34 cellular contexts compared by ENCODE assay signal in genomic region chr12:81253360-81253759, GRCh38.
"Had no signal": no experiment of that assay in that cellular context is flagged by ENCODE, and none has a peak within 500 bp of the region (broad histone marks: within the 10 kb centered on the region; RNA-seq: fewer than 3 reads in every experiment).

No MANE protein-coding gene starts in this region.

- H3K9me3 Mint-ChIP-seq: activated CD4-positive, alpha-beta T cell treated with anti-CD3 and anti-CD28 coated beads, Interleukin-2, amount 10 ng/mL, durations not matched to agents 24 days and 14 days; T-helper 1 cell treated with Interleukin-12 subunit alpha and Interleukin-12 subunit beta and Interleukin-4 antibody, amounts not matched to agents 30 μg/mL and 1 μg/mL, for 36 hours; T-helper 2 cell treated with Interferon-gamma antibody and Interleukin-4, amounts not matched to agents 5 μg/mL and 100 μg/mL, for 36 hours had no signal

- H3K27ac ChIP-seq: adrenal gland, body of pancreas, brain microvascular endothelial cell, breast epithelium, VCaP had no signal

- H3K4me3 Mint-ChIP-seq: activated CD4-positive, alpha-beta memory T cell treated with anti-CD3 and anti-CD28 coated beads for 36 hours; activated CD4-positive, alpha-beta T cell treated with anti-CD3 and anti-CD28 coated beads, Interleukin-2, amount 10 ng/mL, durations not matched to agents 24 days and 14 days; activated CD8-positive, alpha-beta T cell treated with anti-CD3 and anti-CD28 coated beads for 36 hours; activated naive CD4-positive, alpha-beta T cell treated with anti-CD3 and anti-CD28 coated beads for 36 hours; activated naive CD8-positive, alpha-beta T cell treated with anti-CD3 and anti-CD28 coated beads for 36 hours; activated T-cell treated with anti-CD3 and anti-CD28 coated beads, Interleukin-2, amount 50 U/mL, for 24 hours; T-helper 1 cell treated with Interleukin-12 subunit alpha and Interleukin-12 subunit beta and Interleukin-4 antibody, amounts not matched to agents 30 μg/mL and 1 μg/mL, for 36 hours; T-helper 2 cell treated with Interferon-gamma antibody and Interleukin-4, amounts not matched to agents 5 μg/mL and 100 μg/mL, for 36 hours had no signal

- H3K27me3 Mint-ChIP-seq: activated CD4-positive, alpha-beta memory T cell treated with anti-CD3 and anti-CD28 coated beads for 36 hours; activated CD4-positive, alpha-beta T cell treated with anti-CD3 and anti-CD28 coated beads, Interleukin-2, amount 10 ng/mL, durations not matched to agents 24 days and 14 days; activated CD8-positive, alpha-beta T cell treated with anti-CD3 and anti-CD28 coated beads for 36 hours; activated naive CD8-positive, alpha-beta T cell treated with anti-CD3 and anti-CD28 coated beads for 36 hours; activated T-cell treated with anti-CD3 and anti-CD28 coated beads, Interleukin-2, amount 50 U/mL, for 24 hours had no signal

- H3K36me3 Mint-ChIP-seq: activated CD4-positive, alpha-beta memory T cell treated with anti-CD3 and anti-CD28 coated beads for 36 hours; activated naive CD4-positive, alpha-beta T cell treated with anti-CD3 and anti-CD28 coated beads, Interleukin-2, amount 50 U/mL, for 72 hours; activated naive CD8-positive, alpha-beta T cell treated with anti-CD3 and anti-CD28 coated beads for 36 hours had no signal

- H3K27ac Mint-ChIP-seq: activated CD4-positive, alpha-beta memory T cell treated with anti-CD3 and anti-CD28 coated beads for 36 hours; activated CD4-positive, alpha-beta T cell treated with anti-CD3 and anti-CD28 coated beads, Interleukin-2, amount 10 ng/mL, durations not matched to agents 24 days and 14 days; activated CD8-positive, alpha-beta T cell treated with anti-CD3 and anti-CD28 coated beads for 36 hours; activated naive CD4-positive, alpha-beta T cell treated with anti-CD3 and anti-CD28 coated beads for 36 hours; activated naive CD4-positive, alpha-beta T cell treated with anti-CD3 and anti-CD28 coated beads, Interleukin-2, amount 50 U/mL, for 72 hours; activated naive CD8-positive, alpha-beta T cell treated with anti-CD3 and anti-CD28 coated beads for 36 hours; activated T-cell treated with anti-CD3 and anti-CD28 coated beads, Interleukin-2, amount 50 U/mL, for 24 hours; T-helper 1 cell treated with Interleukin-12 subunit alpha and Interleukin-12 subunit beta and Interleukin-4 antibody, amounts not matched to agents 30 μg/mL and 1 μg/mL, for 36 hours; T-helper 2 cell treated with Interferon-gamma antibody and Interleukin-4, amounts not matched to agents 5 μg/mL and 100 μg/mL, for 36 hours had no signal

- H3K4me1 Mint-ChIP-seq: activated CD4-positive, alpha-beta T cell treated with anti-CD3 and anti-CD28 coated beads, Interleukin-2, amount 10 ng/mL, durations not matched to agents 24 days and 14 days; activated naive CD8-positive, alpha-beta T cell treated with anti-CD3 and anti-CD28 coated beads for 36 hours had no signal

- FAIRE-seq: astrocyte, TTC549 had no signal

- H3K4me1 ChIP-seq: body of pancreas, breast epithelium had no signal

- H3K36me3 ChIP-seq: adrenal gland, brain microvascular endothelial cell, breast epithelium had no signal

- DNase-seq: activated CD4-positive, alpha-beta memory T cell treated with anti-CD3 and anti-CD28 coated beads for 36 hours; activated CD4-positive, alpha-beta T cell treated with anti-CD3 and anti-CD28 coated beads for 4 hours; activated CD4-positive, alpha-beta T cell treated with anti-CD3 and anti-CD28 coated beads, Interleukin-2, amount 10 ng/mL, durations not matched to agents 24 days and 14 days; activated CD4-positive, alpha-beta T cell treated with anti-CD3 and anti-CD28 coated beads, Interleukin-2, amount 50 U/mL, for 1 hour; activated CD4-positive, alpha-beta T cell treated with anti-CD3 and anti-CD28 coated beads, Interleukin-2, amount 50 U/mL, for 4 hours; activated CD4-positive, CD25-positive, alpha-beta regulatory T cell; activated CD4-positive, CD25-positive, alpha-beta regulatory T cell treated with anti-CD3 and anti-CD28 coated beads, Interleukin-2, amount 50 U/mL, for 72 hours; activated CD8-positive, alpha-beta memory T cell treated with anti-CD3 and anti-CD28 coated beads, Interleukin-2, amount 50 U/mL, for 48 hours; activated CD8-positive, alpha-beta T cell treated with anti-CD3 and anti-CD28 coated beads for 36 hours; activated effector memory CD4-positive, alpha-beta T cell treated with anti-CD3 and anti-CD28 coated beads, Interleukin-2, amount 50 U/mL, for 16 hours; activated gamma-delta T cell treated with Interleukin-2 at 50 U/mL for 16 hours; activated naive CD4-positive, alpha-beta T cell; activated naive CD4-positive, alpha-beta T cell treated with anti-CD3 and anti-CD28 coated beads for 36 hours; activated naive CD4-positive, alpha-beta T cell treated with anti-CD3 and anti-CD28 coated beads, Interleukin-2, amount 50 U/mL, for 16 hours; activated naive CD8-positive, alpha-beta T cell treated with anti-CD3 and anti-CD28 coated beads for 36 hours; activated T-cell treated with anti-CD3 and anti-CD28 coated beads, Interleukin-2, amount 50 U/mL, for 24 hours; activated T-cell treated with anti-CD3 and anti-CD28 coated beads, Interleukin-2, amount 50 U/mL, for 48 hours; adrenal gland; amniotic stem cell; aorta; body of pancreas; brain microvascular endothelial cell; central memory CD4-positive, alpha-beta T cell; SW 1271; T-helper 1 cell; T-helper 2 cell; T-helper 9 cell had no signal

- H3K4me3 ChIP-seq: adrenal gland, body of pancreas, breast epithelium had no signal

- H3K27me3 ChIP-seq: adrenal gland, body of pancreas, brain microvascular endothelial cell, breast epithelium had no signal

- ATAC-seq: activated CD8-positive, alpha-beta T cell treated with anti-CD3 and anti-CD28 coated beads for 36 hours; activated naive CD4-positive, alpha-beta T cell treated with anti-CD3 and anti-CD28 coated beads, Interleukin-2, amount 50 U/mL, for 72 hours; body of pancreas had no signal
